Comparison of ENCODE assay signal across 9 cellular contexts in genomic region chr2:9311488-9311887, GRCh38.
A peak's percentile ranks its signal among the peaks of the same experiment; 100 is the strongest.
DNase-seq lines count a peak whose midpoint lies in the region; ATAC-seq, FAIRE-seq and TF ChIP-seq lines count a peak whose summit lies in the region.
"Had no signal": no experiment of that assay in that cellular context is flagged by ENCODE, and none has a peak within 500 bp of the region (broad histone marks: within the 10 kb centered on the region; RNA-seq: fewer than 3 reads in every experiment).

No MANE protein-coding gene starts in this region.

- no peaks in the 10 kb centered on the region for H3K27me3 ChIP-seq in right lobe of liver
- no peaks in the 10 kb centered on the region for H3K27me3 ChIP-seq in thyroid gland

- H3K36me3 ChIP-seq in right lobe of liver, result no peaks in the 10 kb centered on the region
- H3K36me3 ChIP-seq in thyroid gland, result no peaks in the 10 kb centered on the region

- H3K27ac Mint-ChIP-seq in natural killer cell, result no peak overlapping the region

- 57% methylated on average over 1 of the region's 12 CpGs for WGBS in right lobe of liver (ENCODE audit: insufficient coverage, low coverage, low lambda C conversion rate, missing lambda C conversion rate)
- 38 to 93% methylated on average over 7 to 12 of the region's 12 CpGs for WGBS in thyroid gland, 2 donors

- H3K27ac ChIP-seq in right lobe of liver, result no peak overlapping the region
- H3K27ac ChIP-seq in thyroid gland, result peak overlapping the region in 2 of 3 donors; percentile 84 to 87

- ATAC-seq in right lobe of liver, result peak in 3 of 4 donors; percentile 28 to 62 (median 37)
- no peak for ATAC-seq in natural killer cell

- DNase-seq in LHCN-M2 (ENCODE audit: low read depth) (peak; percentile 86), choroid plexus epithelial cell (ENCODE audit: low read depth) (peak; percentile 91), right lobe of liver (no peak), thyroid gland (no peak), natural killer cell (no peak), GM19239 (ENCODE audit: insufficient read length, low spot score) (no peak), putamen (ENCODE audit: low spot score) (no peak)
- no peak for DNase-seq in stimulated activated CD4-positive, alpha-beta T cell treated with anti-CD3 and anti-CD28 coated beads, Interleukin-4, amount 100 ng/mL, for 4 hours
- DNase-seq: T-helper 9 cell had no signal

- FAIRE-seq in GM19239 (lab: Jason Lieb, UNC), result no peak

- no peak for TF ChIP-seq CTCF in choroid plexus epithelial cell (conservative IDR thresholded peaks at IDR 0.05; ENCODE audit: low read depth, low read length)
- TF ChIP-seq CTCF in right lobe of liver (IDR thresholded peaks at IDR 0.05), result no peak
- TF ChIP-seq CTCF in thyroid gland (IDR thresholded peaks at IDR 0.05), result no peak
- no peak for TF ChIP-seq CTCF in natural killer cell (IDR thresholded peaks at IDR 0.05)

- H3K27me3 Mint-ChIP-seq in natural killer cell (ENCODE audit: low read depth in 2 of 2), result peaks cover 0 to 8% of the 10 kb centered on the region in 2 donors

- H3K4me3 ChIP-seq in choroid plexus epithelial cell (ENCODE audit: low read depth, low read length) (no peak overlapping the region), right lobe of liver (no peak overlapping the region), thyroid gland (replicated peaks in 1 of 3) (no peak overlapping the region)

- H3K9me3 Mint-ChIP-seq in natural killer cell, result no peaks in the 10 kb centered on the region

- no peak overlapping the region for H3K4me3 Mint-ChIP-seq in natural killer cell

- H3K4me1 Mint-ChIP-seq in natural killer cell, result no peaks in the 10 kb centered on the region

- H3K36me3 Mint-ChIP-seq in natural killer cell, result no peaks in the 10 kb centered on the region

- no peak for TF ChIP-seq POLR2A in right lobe of liver (IDR thresholded peaks at IDR 0.05)
- no peak for TF ChIP-seq POLR2A in thyroid gland (IDR thresholded peaks at IDR 0.05)

- H3K4me1 ChIP-seq in right lobe of liver (peaks cover 0 to 10% (median 0%) of the 10 kb centered on the region in 4 donors), thyroid gland (peaks cover 41 to 62% of the 10 kb centered on the region in 2 donors)

- intact Hi-C loops in right lobe of liver (cut with DNase I), result no loop called here
- intact Hi-C loops in thyroid gland (cut with DNase I), result no loop called here
- intact Hi-C loops in natural killer cell (cut with micrococcal nuclease), result no loop called here

- no peaks in the 10 kb centered on the region for H3K9me3 ChIP-seq in right lobe of liver
- no peaks in the 10 kb centered on the region for H3K9me3 ChIP-seq in thyroid gland

Comparison
In these comparisons a context has a peak if more than half of its experiments do, and no peak if none do; other contexts are left out.
1. DNase-seq: peak in LHCN-M2 (single experiment) and choroid plexus epithelial cell (single experiment); none in right lobe of liver (0 of 3), thyroid gland (0 of 2), natural killer cell (single experiment), stimulated activated CD4-positive, alpha-beta T cell treated with anti-CD3 and anti-CD28 coated beads, Interleukin-4, amount 100 ng/mL, for 4 hours (0 of 2), GM19239 (single experiment) and putamen (single experiment).
2. ATAC-seq: peak in right lobe of liver (3 of 4); none in natural killer cell (0 of 3).
3. H3K27ac ChIP-seq: peak in thyroid gland (2 of 3); none in right lobe of liver (0 of 3).